Comparison of ENCODE assay signal across 19 cellular contexts in the genomic region with DNA sequence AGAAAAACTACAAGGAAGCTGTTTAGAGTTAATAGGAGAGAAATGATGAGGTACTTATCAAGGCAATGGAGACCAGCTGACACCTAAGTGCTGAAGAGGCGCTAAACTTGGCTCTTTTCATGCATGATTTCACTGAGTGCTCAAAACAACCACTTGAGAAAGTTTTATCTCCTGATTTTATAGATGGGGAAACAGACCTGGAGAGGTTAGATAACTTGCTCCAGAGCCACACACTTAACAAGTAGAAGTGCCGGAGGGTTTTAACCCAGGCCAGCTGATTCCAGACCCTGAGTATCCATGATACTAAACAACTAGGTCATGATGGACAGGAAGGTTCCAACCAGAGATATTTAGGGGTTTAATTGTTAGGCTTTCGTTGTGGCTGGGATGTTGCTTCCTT. TPM values are rescaled to one million over a fixed set of nuclear protein-coding genes. Genes with fewer than 3 reads are reported as not detected.
"Had no signal": no experiment of that assay in that cellular context is flagged by ENCODE, and none has a peak within 500 bp of the region (broad histone marks: within the 10 kb centered on the region; RNA-seq: fewer than 3 reads in every experiment).

No MANE protein-coding gene starts in this region.

- H3K36me3 ChIP-seq: gastrocnemius medialis, heart right ventricle, sigmoid colon, suprapubic skin, upper lobe of left lung had no signal

- H3K4me1 Mint-ChIP-seq: activated CD4-positive, alpha-beta T cell treated with anti-CD3 and anti-CD28 coated beads, Interleukin-2, amount 10 ng/mL, durations not matched to agents 24 days and 14 days had no signal

- H3K9me3 Mint-ChIP-seq: activated CD4-positive, alpha-beta T cell treated with anti-CD3 and anti-CD28 coated beads, Interleukin-2, amount 10 ng/mL, durations not matched to agents 24 days and 14 days; activated naive CD4-positive, alpha-beta T cell treated with anti-CD3 and anti-CD28 coated beads for 36 hours; activated T-helper 1 cell treated with anti-CD3 and anti-CD28 coated beads, Interleukin-12 subunit alpha, Interleukin-12 subunit beta, Interleukin-2, Interleukin-4 antibody, amounts not matched to agents 30 ng/mL and 10 ng/mL and 1 ng/mL, durations not matched to agents 14 hours and 24 hours and 36 hours; nephron progenitor cell; WTC11 had no signal

- H3K4me3 Mint-ChIP-seq: activated CD4-positive, alpha-beta T cell treated with anti-CD3 and anti-CD28 coated beads, Interleukin-2, amount 10 ng/mL, durations not matched to agents 24 days and 14 days; activated naive CD4-positive, alpha-beta T cell treated with anti-CD3 and anti-CD28 coated beads for 36 hours; activated T-helper 1 cell treated with anti-CD3 and anti-CD28 coated beads, Interleukin-12 subunit alpha, Interleukin-12 subunit beta, Interleukin-2, Interleukin-4 antibody, amounts not matched to agents 30 ng/mL and 10 ng/mL and 1 ng/mL, durations not matched to agents 14 hours and 24 hours and 36 hours; nephron progenitor cell; WTC11 had no signal

- H3K9me3 ChIP-seq: gastrocnemius medialis, heart right ventricle, sigmoid colon, suprapubic skin, upper lobe of left lung had no signal

- H3K4me3 ChIP-seq: gastrocnemius medialis, heart right ventricle, sigmoid colon, suprapubic skin, upper lobe of left lung had no signal

- H3K27me3 ChIP-seq: gastrocnemius medialis, sigmoid colon, suprapubic skin, upper lobe of left lung had no signal

- H3K4me1 ChIP-seq: gastrocnemius medialis, heart right ventricle, sigmoid colon, suprapubic skin, upper lobe of left lung had no signal

- H3K36me3 Mint-ChIP-seq: WTC11 had no signal

- H3K27ac ChIP-seq: gastrocnemius medialis, heart right ventricle, sigmoid colon, suprapubic skin, upper lobe of left lung had no signal

- H3K27ac Mint-ChIP-seq: activated CD4-positive, alpha-beta T cell treated with anti-CD3 and anti-CD28 coated beads, Interleukin-2, amount 10 ng/mL, durations not matched to agents 24 days and 14 days; activated naive CD4-positive, alpha-beta T cell treated with anti-CD3 and anti-CD28 coated beads for 36 hours; activated T-helper 1 cell treated with anti-CD3 and anti-CD28 coated beads, Interleukin-12 subunit alpha, Interleukin-12 subunit beta, Interleukin-2, Interleukin-4 antibody, amounts not matched to agents 30 ng/mL and 10 ng/mL and 1 ng/mL, durations not matched to agents 14 hours and 24 hours and 36 hours; nephron progenitor cell; WTC11 had no signal

- DNase-seq: activated CD4-positive, alpha-beta T cell treated with anti-CD3 and anti-CD28 coated beads, Interleukin-2, amount 10 ng/mL, durations not matched to agents 24 days and 14 days; activated naive CD4-positive, alpha-beta T cell treated with anti-CD3 and anti-CD28 coated beads for 36 hours; effector memory CD4-positive, alpha-beta T cell; gastrocnemius medialis; heart right ventricle; nephron progenitor cell; sigmoid colon; stimulated activated CD8-positive, alpha-beta memory T cell treated with anti-CD3 and anti-CD28 coated beads, Interleukin-4, amount 100 ng/mL, for 48 hours; stimulated activated naive CD8-positive, alpha-beta T cell treated with anti-CD3 and anti-CD28 coated beads, Interleukin-15, Interleukin-2, amounts not matched to agents 100 U/mL and 50 U/mL, for 24 hours; upper lobe of left lung had no signal

RNA-seq across cellular contexts. Expression of gene UBE2U, which starts 25.9 kb away (rescaled TPM):
- total RNA-seq: activated CD4-positive, alpha-beta T cell treated with anti-CD3 and anti-CD28 coated beads, Interleukin-2, amount 10 ng/mL, durations not matched to agents 24 days and 14 days; activated naive CD4-positive, alpha-beta T cell treated with anti-CD3 and anti-CD28 coated beads for 36 hours; activated T-helper 1 cell treated with anti-CD3 and anti-CD28 coated beads, Interleukin-12 subunit alpha, Interleukin-12 subunit beta, Interleukin-2, Interleukin-4 antibody, amounts not matched to agents 30 ng/mL and 10 ng/mL and 1 ng/mL, durations not matched to agents 14 hours and 24 hours and 36 hours; fibroblast of lung; gastrocnemius medialis; liver; mesenteric fat pad; omental fat pad; pulmonary artery endothelial cell; sigmoid colon; suprapubic skin; WTC11 had no signal
- polyA plus RNA-seq: fibroblast of lung, heart right ventricle, keratinocyte, liver, sigmoid colon had no signal
